In genomic region chr2:210623506-210623905, GRCh38 we compare ENCODE assay signal across 15 cellular contexts.
"Had no signal": no experiment of that assay in that cellular context is flagged by ENCODE, and none has a peak within 500 bp of the region (broad histone marks: within the 10 kb centered on the region; RNA-seq: fewer than 3 reads in every experiment).

No MANE protein-coding gene starts in this region.

- DNase-seq: activated CD4-positive, alpha-beta memory T cell treated with anti-CD3 and anti-CD28 coated beads for 36 hours; activated CD4-positive, alpha-beta T cell treated with anti-CD3 and anti-CD28 coated beads for 48 hours; activated effector memory CD4-positive, alpha-beta T cell treated with Interleukin-2 at 50 U/mL for 16 hours; activated naive CD4-positive, alpha-beta T cell treated with anti-CD3 and anti-CD28 coated beads for 36 hours; activated T-cell treated with anti-CD3 and anti-CD28 coated beads, Interleukin-2, amount 50 U/mL, for 72 hours; amygdala; dermis blood vessel endothelial cell; effector CD8-positive, alpha-beta T cell; foreskin keratinocyte; immature natural killer cell; lower lobe of right lung; naive thymus-derived CD4-positive, alpha-beta T cell; stimulated activated CD4-positive, alpha-beta T cell treated with anti-CD3 and anti-CD28 coated beads, Interleukin-2, amount 100 ng/mL, for 48 hours; stimulated activated CD8-positive, alpha-beta memory T cell treated with anti-CD3 and anti-CD28 coated beads, Interleukin-4, amount 100 ng/mL, for 48 hours; stimulated activated naive B cell treated with anti-CD40 and anti-IgM and Interleukin-4, amounts not matched to agents 10 μg/mL and 1 μg/mL and 100 μg/mL, for 72 hours had no signal

- ATAC-seq: activated T-cell treated with anti-CD3 and anti-CD28 coated beads, Interleukin-2, amount 50 U/mL, for 72 hours; foreskin keratinocyte; lower lobe of right lung; naive thymus-derived CD4-positive, alpha-beta T cell; stimulated activated naive B cell treated with anti-CD40 and anti-IgM and Interleukin-4, amounts not matched to agents 10 μg/mL and 1 μg/mL and 100 μg/mL, for 72 hours had no signal

- H3K4me3 ChIP-seq: lower lobe of right lung had no signal
